ENCODE assay signal across 1 cellular context in genomic region chr15:101086394-101087171, GRCh38.
A peak's percentile ranks its signal among the peaks of the same experiment; 100 is the strongest.
TF ChIP-seq lines count a peak whose summit lies in the region.

No MANE protein-coding gene starts in this region.

TF ChIP-seq in K562, 482 proteins besides CTCF, POLR2A, EP300 and RAD21 (continued from another document and continues in another):
- TF ChIP-seq ZNF766 (CRISPR knock-in tag; conservative IDR thresholded peaks at IDR 0.05) (0 out of 2 replicates have a peak, but pooled peaks have one; percentile 55), HMGN3 (IDR thresholded peaks at IDR 0.05; ENCODE audit: borderline replicate concordance, extremely low read depth, insufficient read length, low read depth, low read length) (peak; percentile 62), POU5F1 (IDR thresholded peaks at IDR 0.05; ENCODE audit: borderline replicate concordance, low read depth, low read length, partially characterized antibody) (peak; percentile 67), MYNN (IDR thresholded peaks at IDR 0.05) (no peak), MYNN (CRISPR knock-in tag; IDR thresholded peaks at IDR 0.05) (no peak), ATF6 (CRISPR knock-in tag; IDR thresholded peaks at IDR 0.05) (0 out of 2 replicates have a peak, but pooled peaks have one; percentile 84), RB1 (IDR thresholded peaks at IDR 0.05; ENCODE audit: low read depth) (peak; percentile 25; the same call in 1 of the 2 replicates), PHF8 (IDR thresholded peaks at IDR 0.05; ENCODE audit: borderline replicate concordance, low read length) (peak; percentile 93; the same call in 1 of the 2 replicates), TBP (optimal IDR thresholded peaks at IDR 0.05; ENCODE audit: low read depth, low read length) (peak; percentile 70), ZNF12 (CRISPR knock-in tag; IDR thresholded peaks at IDR 0.05) (0 out of 2 replicates have a peak, but pooled peaks have one; percentile 51), HDAC2 (IDR thresholded peaks at IDR 0.05) (0 out of 2 replicates have a peak, but pooled peaks have one; percentile 40), ZNF140 (CRISPR knock-in tag; IDR thresholded peaks at IDR 0.05) (no peak), SMARCE1 (IDR thresholded peaks at IDR 0.05) (0 out of 2 replicates have a peak, but pooled peaks have one; percentile 34), ZNF830 (CRISPR knock-in tag; IDR thresholded peaks at IDR 0.05) (no peak), CHD1 (IDR thresholded peaks at IDR 0.05; ENCODE audit: low read length) (peak; percentile 43), ZNF274 (IDR thresholded peaks at IDR 0.05; ENCODE audit: borderline replicate concordance, low read depth, low read length) (no peak), ZNF175 (CRISPR knock-in tag; IDR thresholded peaks at IDR 0.05; ENCODE audit: low read depth) (peak; percentile 42; the same call in 1 of the 2 replicates), LCOR (CRISPR knock-in tag; IDR thresholded peaks at IDR 0.05) (no peak), ZNF121 (CRISPR knock-in tag; conservative IDR thresholded peaks at IDR 0.05) (no peak), SNRNP70 (optimal IDR thresholded peaks at IDR 0.05; ENCODE audit: low read depth, low read length) (no peak), SMARCA4 (IDR thresholded peaks at IDR 0.05) (0 out of 2 replicates have a peak, but pooled peaks have one; percentile 27), MTA3 (IDR thresholded peaks at IDR 0.05; ENCODE audit: borderline replicate concordance) (peak; percentile 86; the same call in 1 of the 2 replicates), ZNF316 (IDR thresholded peaks at IDR 0.05) (peak; percentile 63; the same call in 1 of the 2 replicates), POLR2H (tag; IDR thresholded peaks at IDR 0.05; ENCODE audit: low read depth) (0 out of 2 replicates have a peak, but pooled peaks have one; percentile 52), ZBTB17 (CRISPR knock-in tag; IDR thresholded peaks at IDR 0.05) (peak; percentile 81), CBX3 (IDR thresholded peaks at IDR 0.05; ENCODE audit: borderline replicate concordance in 1 of 2, low read length in 2 of 2) (peak in 1 of 2 experiments; percentile 62; a peak in 1 of 3 replicates), MGA (IDR thresholded peaks at IDR 0.05) (peak; percentile 96), ZBTB33 (CRISPR knock-in tag; IDR thresholded peaks at IDR 0.05) (peak; percentile 62; the same call in 1 of the 2 replicates)
- TF ChIP-seq, protein P1, sequence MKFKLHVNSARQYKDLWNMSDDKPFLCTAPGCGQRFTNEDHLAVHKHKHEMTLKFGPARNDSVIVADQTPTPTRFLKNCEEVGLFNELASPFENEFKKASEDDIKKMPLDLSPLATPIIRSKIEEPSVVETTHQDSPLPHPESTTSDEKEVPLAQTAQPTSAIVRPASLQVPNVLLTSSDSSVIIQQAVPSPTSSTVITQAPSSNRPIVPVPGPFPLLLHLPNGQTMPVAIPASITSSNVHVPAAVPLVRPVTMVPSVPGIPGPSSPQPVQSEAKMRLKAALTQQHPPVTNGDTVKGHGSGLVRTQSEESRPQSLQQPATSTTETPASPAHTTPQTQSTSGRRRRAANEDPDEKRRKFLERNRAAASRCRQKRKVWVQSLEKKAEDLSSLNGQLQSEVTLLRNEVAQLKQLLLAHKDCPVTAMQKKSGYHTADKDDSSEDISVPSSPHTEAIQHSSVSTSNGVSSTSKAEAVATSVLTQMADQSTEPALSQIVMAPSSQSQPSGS (CRISPR knock-in tag; IDR thresholded peaks at IDR 0.05), result peak; percentile 70; the same call in 1 of the 2 replicates
- TF ChIP-seq, protein P2, sequence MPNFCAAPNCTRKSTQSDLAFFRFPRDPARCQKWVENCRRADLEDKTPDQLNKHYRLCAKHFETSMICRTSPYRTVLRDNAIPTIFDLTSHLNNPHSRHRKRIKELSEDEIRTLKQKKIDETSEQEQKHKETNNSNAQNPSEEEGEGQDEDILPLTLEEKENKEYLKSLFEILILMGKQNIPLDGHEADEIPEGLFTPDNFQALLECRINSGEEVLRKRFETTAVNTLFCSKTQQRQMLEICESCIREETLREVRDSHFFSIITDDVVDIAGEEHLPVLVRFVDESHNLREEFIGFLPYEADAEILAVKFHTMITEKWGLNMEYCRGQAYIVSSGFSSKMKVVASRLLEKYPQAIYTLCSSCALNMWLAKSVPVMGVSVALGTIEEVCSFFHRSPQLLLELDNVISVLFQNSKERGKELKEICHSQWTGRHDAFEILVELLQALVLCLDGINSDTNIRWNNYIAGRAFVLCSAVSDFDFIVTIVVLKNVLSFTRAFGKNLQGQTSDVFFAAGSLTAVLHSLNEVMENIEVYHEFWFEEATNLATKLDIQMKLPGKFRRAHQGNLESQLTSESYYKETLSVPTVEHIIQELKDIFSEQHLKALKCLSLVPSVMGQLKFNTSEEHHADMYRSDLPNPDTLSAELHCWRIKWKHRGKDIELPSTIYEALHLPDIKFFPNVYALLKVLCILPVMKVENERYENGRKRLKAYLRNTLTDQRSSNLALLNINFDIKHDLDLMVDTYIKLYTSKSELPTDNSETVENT (CRISPR knock-in tag; IDR thresholded peaks at IDR 0.05), result peak; percentile 86
- TF ChIP-seq, protein P3, sequence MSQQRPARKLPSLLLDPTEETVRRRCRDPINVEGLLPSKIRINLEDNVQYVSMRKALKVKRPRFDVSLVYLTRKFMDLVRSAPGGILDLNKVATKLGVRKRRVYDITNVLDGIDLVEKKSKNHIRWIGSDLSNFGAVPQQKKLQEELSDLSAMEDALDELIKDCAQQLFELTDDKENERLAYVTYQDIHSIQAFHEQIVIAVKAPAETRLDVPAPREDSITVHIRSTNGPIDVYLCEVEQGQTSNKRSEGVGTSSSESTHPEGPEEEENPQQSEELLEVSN (IDR thresholded peaks at IDR 0.05; ENCODE audit: borderline replicate concordance in 1 of 2, extremely low read depth in 1 of 2, insufficient read depth in 1 of 2, insufficient read length in 1 of 2, low read depth in 1 of 2, low read length in 1 of 2, poor library complexity in 1 of 2, severe bottlenecking in 1 of 2), result peak; percentile 88 to 98
